14 cellular contexts compared by ENCODE assay signal in genomic region chr15:85764649-85765277, GRCh38. TPM values are rescaled to one million over a fixed set of nuclear protein-coding genes. Genes with fewer than 3 reads are reported as not detected.
DNase-seq lines count a peak whose midpoint lies in the region; ATAC-seq and TF ChIP-seq lines count a peak whose summit lies in the region.
"Had no signal": no experiment of that assay in that cellular context is flagged by ENCODE, and none has a peak within 500 bp of the region (broad histone marks: within the 10 kb centered on the region; RNA-seq: fewer than 3 reads in every experiment).

No MANE protein-coding gene starts in this region.

- H3K27ac ChIP-seq in GM23248 (no peak overlapping the region), upper lobe of left lung (peak overlapping the region in 1 of 4 donors; percentile 18)

- peak; percentile 55 to 56 for ATAC-seq in stimulated activated naive B cell treated with anti-CD40 and anti-IgM and Interleukin-4, amounts not matched to agents 10 μg/mL and 1 μg/mL and 100 μg/mL, for 72 hours (replicated peaks)
- ATAC-seq in GM19452 (IDR thresholded peaks at IDR 0.05; ENCODE audit: unreplicated experiment) (no peak), upper lobe of left lung (ENCODE audit: low FRiP score in 2 of 2) (no peak)
- ATAC-seq: esophagus mucosa, HepG2 had no signal

- no peak for TF ChIP-seq POLR2A in upper lobe of left lung (IDR thresholded peaks at IDR 0.05)

- DNase-seq in GM23248: peak; percentile 78
- DNase-seq in foreskin melanocyte: peak; percentile 18
- no peak for DNase-seq in stimulated activated naive B cell treated with anti-CD40 and anti-IgM and Interleukin-4, amounts not matched to agents 10 μg/mL and 1 μg/mL and 100 μg/mL, for 72 hours
- no peak for DNase-seq in mucosa of gallbladder (ENCODE audit: low spot score)
- no peak for DNase-seq in upper lobe of left lung
- DNase-seq: activated CD4-positive, alpha-beta T cell treated with anti-CD3 and anti-CD28 coated beads for 1 hour; activated T-cell treated with anti-CD3 and anti-CD28 coated beads, Interleukin-2, amount 50 U/mL, for 48 hours; NCI-H1105; NCI-H345 had no signal

- H3F3A ChIP-seq in GM23248 (ENCODE audit: insufficient read depth): no peaks in the 10 kb centered on the region

- peaks cover 7% of the 10 kb centered on the region; the same call in 1 of the 2 replicates for H3K4me1 ChIP-seq in GM23248 (ENCODE audit: insufficient read depth)
- H3K4me1 ChIP-seq in upper lobe of left lung: no peaks in the 10 kb centered on the region

- H4K20me1 ChIP-seq in GM23248 (ENCODE audit: insufficient read depth): no peaks in the 10 kb centered on the region

- H3K36me3 Mint-ChIP-seq in brain: peaks cover 39% of the 10 kb centered on the region
- peaks cover 0 to 4% of the 10 kb centered on the region in 2 donors for H3K36me3 Mint-ChIP-seq in stimulated activated naive B cell treated with anti-CD40 and anti-IgM and Interleukin-4, amounts not matched to agents 10 μg/mL and 1 μg/mL and 100 μg/mL, for 72 hours

- H2AFZ ChIP-seq in GM23248: no peak overlapping the region

- H3K27ac Mint-ChIP-seq in brain: peak overlapping the region; percentile 84 to 95 (median 93)
- H3K27ac Mint-ChIP-seq in stimulated activated naive B cell treated with anti-CD40 and anti-IgM and Interleukin-4, amounts not matched to agents 10 μg/mL and 1 μg/mL and 100 μg/mL, for 72 hours: peak overlapping the region; percentile 42
- H3K27ac Mint-ChIP-seq: stimulated activated naive CD8-positive, alpha-beta T cell treated with anti-CD3 and anti-CD28 coated beads, Interleukin-15, Interleukin-2, amounts not matched to agents 100 ng/mL and 50 ng/mL, for 24 hours had no signal

- in situ Hi-C loops in GM23248 (cut with MboI): no loop called here

- no peak for TF ChIP-seq EP300 in upper lobe of left lung (IDR thresholded peaks at IDR 0.05)

- H3K4me3 Mint-ChIP-seq in brain: no peak overlapping the region
- no peak overlapping the region for H3K4me3 Mint-ChIP-seq in stimulated activated naive B cell treated with anti-CD40 and anti-IgM and Interleukin-4, amounts not matched to agents 10 μg/mL and 1 μg/mL and 100 μg/mL, for 72 hours
- H3K4me3 Mint-ChIP-seq: stimulated activated naive CD8-positive, alpha-beta T cell treated with anti-CD3 and anti-CD28 coated beads, Interleukin-15, Interleukin-2, amounts not matched to agents 100 ng/mL and 50 ng/mL, for 24 hours had no signal

- TF ChIP-seq CTCF in brain (conservative IDR thresholded peaks at IDR 0.05) (no peak), upper lobe of left lung (IDR thresholded peaks at IDR 0.05) (no peak)

- no peak overlapping the region for H3K9ac ChIP-seq in GM23248

- H3K36me3 ChIP-seq in GM23248 (ENCODE audit: low read depth) (no peaks in the 10 kb centered on the region), upper lobe of left lung (peaks cover 0 to 11% (median 0%) of the 10 kb centered on the region in 4 donors)

- no peaks in the 10 kb centered on the region for H3K9me2 ChIP-seq in GM23248 (ENCODE audit: insufficient read depth)

- peaks cover 67% of the 10 kb centered on the region for H3K4me1 Mint-ChIP-seq in brain
- H3K4me1 Mint-ChIP-seq in stimulated activated naive B cell treated with anti-CD40 and anti-IgM and Interleukin-4, amounts not matched to agents 10 μg/mL and 1 μg/mL and 100 μg/mL, for 72 hours: peaks cover 7 to 8% of the 10 kb centered on the region in 2 donors

- H3K27me3 Mint-ChIP-seq in brain: no peaks in the 10 kb centered on the region
- no peaks in the 10 kb centered on the region for H3K27me3 Mint-ChIP-seq in stimulated activated naive B cell treated with anti-CD40 and anti-IgM and Interleukin-4, amounts not matched to agents 10 μg/mL and 1 μg/mL and 100 μg/mL, for 72 hours
- H3K27me3 Mint-ChIP-seq: stimulated activated naive CD8-positive, alpha-beta T cell treated with anti-CD3 and anti-CD28 coated beads, Interleukin-15, Interleukin-2, amounts not matched to agents 100 ng/mL and 50 ng/mL, for 24 hours had no signal

- no peaks in the 10 kb centered on the region for H3K79me2 ChIP-seq in GM23248 (ENCODE audit: insufficient read depth)

- H3K4me3 ChIP-seq in GM23248: no peak overlapping the region
- H3K4me3 ChIP-seq in upper lobe of left lung: no peak overlapping the region

- no peak overlapping the region for H3K4me2 ChIP-seq in GM23248 (ENCODE audit: unreplicated experiment)

- H3K9me3 ChIP-seq in GM23248 (ENCODE audit: low read depth) (no peaks in the 10 kb centered on the region), upper lobe of left lung (no peaks in the 10 kb centered on the region)

- peaks cover 0 to 14% (median 0%) of the 10 kb centered on the region in 5 experiments for H3K9me3 Mint-ChIP-seq in brain
- H3K9me3 Mint-ChIP-seq in stimulated activated naive B cell treated with anti-CD40 and anti-IgM and Interleukin-4, amounts not matched to agents 10 μg/mL and 1 μg/mL and 100 μg/mL, for 72 hours: no peaks in the 10 kb centered on the region
- H3K9me3 Mint-ChIP-seq: stimulated activated naive CD8-positive, alpha-beta T cell treated with anti-CD3 and anti-CD28 coated beads, Interleukin-15, Interleukin-2, amounts not matched to agents 100 ng/mL and 50 ng/mL, for 24 hours had no signal

- H3K27me3 ChIP-seq in GM23248 (replicated peaks; ENCODE audit: insufficient read depth): no peaks in the 10 kb centered on the region
- no peaks in the 10 kb centered on the region for H3K27me3 ChIP-seq in upper lobe of left lung

- WGBS in GM23248 (ENCODE audit: low coverage in 1 of 2, low lambda C conversion rate in 2 of 2, missing lambda C conversion rate in 2 of 2), 2 experiments: 41 to 48% methylated on average over 3 of the region's 3 CpGs
- WGBS in upper lobe of left lung, 2 donors: 79 to 83% methylated on average over 2 to 3 of the region's 3 CpGs

RNA-seq across cellular contexts. Expression of gene KLHL25, which starts 30.0 kb away (rescaled TPM):
- total RNA-seq in GM23248 (2014; rRNA removed; shearing (Covaris generic)): 2.5 and 7.1 TPM in 2 replicates
- 0.95 and 2.0 TPM in 2 replicates for polyA plus RNA-seq in GM23248 (2016; fragmentation: Nextera tagmentation; extraction: Ambion mirVana)
- 14.7 TPM for polyA plus RNA-seq in brain (ENCODE audit: insufficient read depth, low read depth, low replicate concordance)
- 12.5 TPM for total RNA-seq in mucosa of gallbladder
- 10 to 100 TPM in 1 of 6 donors, 1 to 10 TPM in 5; 3.0 to 24.1 (median 5.6) TPM for total RNA-seq in upper lobe of left lung

Comparison
In these comparisons a context has a peak if more than half of its experiments do, and no peak if none do; other contexts are left out.
1. DNase-seq: peak in GM23248 (single experiment) and foreskin melanocyte (single experiment); none in stimulated activated naive B cell treated with anti-CD40 and anti-IgM and Interleukin-4, amounts not matched to agents 10 μg/mL and 1 μg/mL and 100 μg/mL, for 72 hours (single experiment), mucosa of gallbladder (single experiment) and upper lobe of left lung (0 of 2).
2. ATAC-seq: peak in stimulated activated naive B cell treated with anti-CD40 and anti-IgM and Interleukin-4, amounts not matched to agents 10 μg/mL and 1 μg/mL and 100 μg/mL, for 72 hours (2 of 2); none in GM19452 (single experiment) and upper lobe of left lung (0 of 2).